15 cellular contexts compared by ENCODE assay signal in genomic region chr10:48577158-48577557, GRCh38. TPM values are rescaled to one million over a fixed set of nuclear protein-coding genes. Genes with fewer than 3 reads are reported as not detected.
A peak's percentile ranks its signal among the peaks of the same experiment; 100 is the strongest.
DNase-seq lines count a peak whose midpoint lies in the region; ATAC-seq and TF ChIP-seq lines count a peak whose summit lies in the region.
"Had no signal": no experiment of that assay in that cellular context is flagged by ENCODE, and none has a peak within 500 bp of the region (broad histone marks: within the 10 kb centered on the region; RNA-seq: fewer than 3 reads in every experiment).

No MANE protein-coding gene starts in this region.

- no peaks in the 10 kb centered on the region for H3K27me3 ChIP-seq in right atrium auricular region
- H3K27me3 ChIP-seq: tibial artery had no signal

- peak overlapping the region; percentile 91 for H3K27ac Mint-ChIP-seq in stimulated activated naive B cell treated with anti-CD40 and anti-IgM and Interleukin-4, amounts not matched to agents 10 μg/mL and 1 μg/mL and 100 μg/mL, for 72 hours
- H3K27ac Mint-ChIP-seq in T-helper 2 cell treated with Interferon-gamma antibody and Interleukin-4, amounts not matched to agents 5 μg/mL and 100 μg/mL, for 36 hours = no peak overlapping the region
- H3K27ac Mint-ChIP-seq in activated T-helper 1 cell treated with anti-CD3 and anti-CD28 coated beads, Interleukin-12 subunit alpha, Interleukin-12 subunit beta, Interleukin-2, Interleukin-4 antibody, amounts not matched to agents 30 ng/mL and 10 ng/mL and 1 ng/mL, durations not matched to agents 14 hours and 24 hours and 36 hours = no peak overlapping the region

- H3K36me3 Mint-ChIP-seq in stimulated activated naive B cell treated with anti-CD40 and anti-IgM and Interleukin-4, amounts not matched to agents 10 μg/mL and 1 μg/mL and 100 μg/mL, for 72 hours = peaks cover 30 to 40% of the 10 kb centered on the region in 2 donors
- H3K36me3 Mint-ChIP-seq in T-helper 2 cell treated with Interferon-gamma antibody and Interleukin-4, amounts not matched to agents 5 μg/mL and 100 μg/mL, for 36 hours (ENCODE audit: low read depth) = no peaks in the 10 kb centered on the region
- H3K36me3 Mint-ChIP-seq in activated T-helper 1 cell treated with anti-CD3 and anti-CD28 coated beads, Interleukin-12 subunit alpha, Interleukin-12 subunit beta, Interleukin-2, Interleukin-4 antibody, amounts not matched to agents 30 ng/mL and 10 ng/mL and 1 ng/mL, durations not matched to agents 14 hours and 24 hours and 36 hours (ENCODE audit: low read depth) = no peaks in the 10 kb centered on the region

- peaks cover 66 to 92% of the 10 kb centered on the region in 2 donors for H3K4me1 Mint-ChIP-seq in stimulated activated naive B cell treated with anti-CD40 and anti-IgM and Interleukin-4, amounts not matched to agents 10 μg/mL and 1 μg/mL and 100 μg/mL, for 72 hours
- no peaks in the 10 kb centered on the region for H3K4me1 Mint-ChIP-seq in T-helper 2 cell treated with Interferon-gamma antibody and Interleukin-4, amounts not matched to agents 5 μg/mL and 100 μg/mL, for 36 hours (ENCODE audit: low read depth)
- H3K4me1 Mint-ChIP-seq in activated T-helper 1 cell treated with anti-CD3 and anti-CD28 coated beads, Interleukin-12 subunit alpha, Interleukin-12 subunit beta, Interleukin-2, Interleukin-4 antibody, amounts not matched to agents 30 ng/mL and 10 ng/mL and 1 ng/mL, durations not matched to agents 14 hours and 24 hours and 36 hours (ENCODE audit: low read depth) = no peaks in the 10 kb centered on the region

- TF ChIP-seq CTCF in right atrium auricular region (IDR thresholded peaks at IDR 0.05) = no peak

- no peaks in the 10 kb centered on the region for H3K27me3 Mint-ChIP-seq in stimulated activated naive B cell treated with anti-CD40 and anti-IgM and Interleukin-4, amounts not matched to agents 10 μg/mL and 1 μg/mL and 100 μg/mL, for 72 hours
- peaks cover 26% of the 10 kb centered on the region for H3K27me3 Mint-ChIP-seq in T-helper 2 cell treated with Interferon-gamma antibody and Interleukin-4, amounts not matched to agents 5 μg/mL and 100 μg/mL, for 36 hours (ENCODE audit: low read depth)
- peaks cover 16% of the 10 kb centered on the region for H3K27me3 Mint-ChIP-seq in activated T-helper 1 cell treated with anti-CD3 and anti-CD28 coated beads, Interleukin-12 subunit alpha, Interleukin-12 subunit beta, Interleukin-2, Interleukin-4 antibody, amounts not matched to agents 30 ng/mL and 10 ng/mL and 1 ng/mL, durations not matched to agents 14 hours and 24 hours and 36 hours (ENCODE audit: insufficient read depth)

- peaks cover 7% of the 10 kb centered on the region in 2 donors for H3K9me3 Mint-ChIP-seq in stimulated activated naive B cell treated with anti-CD40 and anti-IgM and Interleukin-4, amounts not matched to agents 10 μg/mL and 1 μg/mL and 100 μg/mL, for 72 hours
- no peaks in the 10 kb centered on the region for H3K9me3 Mint-ChIP-seq in T-helper 2 cell treated with Interferon-gamma antibody and Interleukin-4, amounts not matched to agents 5 μg/mL and 100 μg/mL, for 36 hours
- no peaks in the 10 kb centered on the region for H3K9me3 Mint-ChIP-seq in activated T-helper 1 cell treated with anti-CD3 and anti-CD28 coated beads, Interleukin-12 subunit alpha, Interleukin-12 subunit beta, Interleukin-2, Interleukin-4 antibody, amounts not matched to agents 30 ng/mL and 10 ng/mL and 1 ng/mL, durations not matched to agents 14 hours and 24 hours and 36 hours

- H3K4me3 Mint-ChIP-seq in stimulated activated naive B cell treated with anti-CD40 and anti-IgM and Interleukin-4, amounts not matched to agents 10 μg/mL and 1 μg/mL and 100 μg/mL, for 72 hours = peak overlapping the region; percentile 7 to 58
- H3K4me3 Mint-ChIP-seq in T-helper 2 cell treated with Interferon-gamma antibody and Interleukin-4, amounts not matched to agents 5 μg/mL and 100 μg/mL, for 36 hours = no peak overlapping the region
- H3K4me3 Mint-ChIP-seq in activated T-helper 1 cell treated with anti-CD3 and anti-CD28 coated beads, Interleukin-12 subunit alpha, Interleukin-12 subunit beta, Interleukin-2, Interleukin-4 antibody, amounts not matched to agents 30 ng/mL and 10 ng/mL and 1 ng/mL, durations not matched to agents 14 hours and 24 hours and 36 hours = no peak overlapping the region

- ATAC-seq in Right ventricle myocardium inferior (peak; percentile 58), esophagus mucosa (peak; percentile 14), HG02588 (IDR thresholded peaks at IDR 0.05; ENCODE audit: unreplicated experiment) (no peak)
- ATAC-seq in stimulated activated naive B cell treated with anti-CD40 and anti-IgM and Interleukin-4, amounts not matched to agents 10 μg/mL and 1 μg/mL and 100 μg/mL, for 72 hours (replicated peaks) = peak; percentile 44

- DNase-seq in Right ventricle myocardium inferior (ENCODE audit: missing footprints) (no peak), right atrium auricular region (ENCODE audit: low spot score) (no peak), NOMO-1 treated with DMSO at 0.1 percent for 48 hours (lab: John Stamatoyannopoulos, UW; ENCODE audit: unreplicated experiment) (peak; percentile 98)
- DNase-seq in stimulated activated naive B cell treated with anti-CD40 and anti-IgM and Interleukin-4, amounts not matched to agents 10 μg/mL and 1 μg/mL and 100 μg/mL, for 72 hours = peak; percentile 44
- DNase-seq in T-helper 2 cell treated with Interferon-gamma antibody and Interleukin-4, amounts not matched to agents 5 μg/mL and 100 μg/mL, for 36 hours (ENCODE audit: low spot score) = no peak
- DNase-seq in activated T-helper 1 cell treated with anti-CD3 and anti-CD28 coated beads, Interleukin-12 subunit alpha, Interleukin-12 subunit beta, Interleukin-2, Interleukin-4 antibody, amounts not matched to agents 30 ng/mL and 10 ng/mL and 1 ng/mL, durations not matched to agents 14 hours and 24 hours and 36 hours (ENCODE audit: low spot score) = no peak
- DNase-seq: 8988T; activated CD4-positive, alpha-beta T cell treated with anti-CD3 and anti-CD28 coated beads, Interleukin-2, amount 50 U/mL, for 4 hours; activated naive CD4-positive, alpha-beta T cell treated with anti-CD3 and anti-CD28 coated beads, Interleukin-2, amount 50 U/mL, for 16 hours; cerebellar nuclear complex; NCI-H345; tibial artery had no signal

- H3K4me3 ChIP-seq in right atrium auricular region = no peak overlapping the region
- H3K4me3 ChIP-seq: skin epidermis, tibial artery had no signal

- intact Hi-C loops in Right ventricle myocardium inferior (cut with DNase I) = no loop called here
- intact Hi-C loops in activated T-helper 1 cell treated with anti-CD3 and anti-CD28 coated beads, Interleukin-12 subunit alpha, Interleukin-12 subunit beta, Interleukin-2, Interleukin-4 antibody, amounts not matched to agents 30 ng/mL and 10 ng/mL and 1 ng/mL, durations not matched to agents 14 hours and 24 hours and 36 hours (cut with micrococcal nuclease) = no loop called here

- peaks cover 0 to 15% of the 10 kb centered on the region in 2 donors for H3K4me1 ChIP-seq in right atrium auricular region
- H3K4me1 ChIP-seq: tibial artery had no signal

- H3K27ac ChIP-seq in right atrium auricular region = no peak overlapping the region
- H3K27ac ChIP-seq: tibial artery had no signal

- H3K9me3 ChIP-seq in right atrium auricular region = no peaks in the 10 kb centered on the region
- H3K9me3 ChIP-seq: tibial artery had no signal

- H3K36me3 ChIP-seq in right atrium auricular region = no peaks in the 10 kb centered on the region
- H3K36me3 ChIP-seq: tibial artery had no signal

RNA-seq across cellular contexts. Expression of gene ARHGAP22, which starts 27.7 kb away (rescaled TPM):
- 3.5 TPM for total RNA-seq in Right ventricle myocardium inferior
- 1 to 10 TPM; 1.8 to 5.7 TPM for total RNA-seq in right atrium auricular region
- 1.6 TPM for total RNA-seq in esophagus mucosa
- 0.66 and 1.2 TPM in 2 replicates for total RNA-seq in activated T-helper 1 cell treated with anti-CD3 and anti-CD28 coated beads, Interleukin-12 subunit alpha, Interleukin-12 subunit beta, Interleukin-2, Interleukin-4 antibody, amounts not matched to agents 30 ng/mL and 10 ng/mL and 1 ng/mL, durations not matched to agents 14 hours and 24 hours and 36 hours

Comparison
In these comparisons a context has a peak if more than half of its experiments do, and no peak if none do; other contexts are left out.
1. DNase-seq: peak in NOMO-1 treated with DMSO at 0.1 percent for 48 hours (single experiment) and stimulated activated naive B cell treated with anti-CD40 and anti-IgM and Interleukin-4, amounts not matched to agents 10 μg/mL and 1 μg/mL and 100 μg/mL, for 72 hours (single experiment); none in Right ventricle myocardium inferior (single experiment), right atrium auricular region (single experiment), T-helper 2 cell treated with Interferon-gamma antibody and Interleukin-4, amounts not matched to agents 5 μg/mL and 100 μg/mL, for 36 hours (single experiment) and activated T-helper 1 cell treated with anti-CD3 and anti-CD28 coated beads, Interleukin-12 subunit alpha, Interleukin-12 subunit beta, Interleukin-2, Interleukin-4 antibody, amounts not matched to agents 30 ng/mL and 10 ng/mL and 1 ng/mL, durations not matched to agents 14 hours and 24 hours and 36 hours (single experiment).
2. H3K4me3 Mint-ChIP-seq: peak in stimulated activated naive B cell treated with anti-CD40 and anti-IgM and Interleukin-4, amounts not matched to agents 10 μg/mL and 1 μg/mL and 100 μg/mL, for 72 hours (2 of 2); none in T-helper 2 cell treated with Interferon-gamma antibody and Interleukin-4, amounts not matched to agents 5 μg/mL and 100 μg/mL, for 36 hours (single experiment) and activated T-helper 1 cell treated with anti-CD3 and anti-CD28 coated beads, Interleukin-12 subunit alpha, Interleukin-12 subunit beta, Interleukin-2, Interleukin-4 antibody, amounts not matched to agents 30 ng/mL and 10 ng/mL and 1 ng/mL, durations not matched to agents 14 hours and 24 hours and 36 hours (single experiment).